10 cellular contexts compared by ENCODE assay signal in genomic region chr11:2777396-2777795, GRCh38.
DNase-seq lines count a peak whose midpoint lies in the region; ATAC-seq, FAIRE-seq and TF ChIP-seq lines count a peak whose summit lies in the region.
"Had no signal": no experiment of that assay in that cellular context is flagged by ENCODE, and none has a peak within 500 bp of the region (broad histone marks: within the 10 kb centered on the region; RNA-seq: fewer than 3 reads in every experiment).

No MANE protein-coding gene starts in this region.

- TF ChIP-seq EP300 in HepG2 (IDR thresholded peaks at IDR 0.05; ENCODE audit: low read depth in 2 of 2, low read length in 2 of 2) (no peak), HepG2 (CRISPR knock-in tag; IDR thresholded peaks at IDR 0.05; ENCODE audit: borderline replicate concordance) (no peak)

- H3K79me2 ChIP-seq in HepG2 (ENCODE audit: insufficient read depth, low read length) = no peaks in the 10 kb centered on the region

- TF ChIP-seq POLR2A in right lobe of liver (IDR thresholded peaks at IDR 0.05) = no peak
- TF ChIP-seq POLR2A in HepG2 (IDR thresholded peaks at IDR 0.05; ENCODE audit: insufficient read depth in 1 of 2, low read depth in 2 of 2, low read length in 2 of 2) = no peak
- no peak for TF ChIP-seq POLR2A in lower leg skin (IDR thresholded peaks at IDR 0.05)

- H3K27ac ChIP-seq in right lobe of liver (no peak overlapping the region), HepG2 (ENCODE audit: extremely low read length, insufficient read depth, low read length) (no peak overlapping the region)

- WGBS in right lobe of liver (ENCODE audit: insufficient coverage, low coverage, low lambda C conversion rate, missing lambda C conversion rate) = 47% methylated on average over 3 of the region's 8 CpGs
- 53% methylated on average over 2 of the region's 8 CpGs for WGBS in HepG2 (ENCODE audit: low lambda C conversion rate)
- 51 to 70% methylated on average over 8 of the region's 8 CpGs for WGBS in lower leg skin, 2 donors

- TF ChIP-seq CTCF in right lobe of liver (IDR thresholded peaks at IDR 0.05) (no peak), HepG2 (CRISPR knock-in tag; IDR thresholded peaks at IDR 0.05) (no peak), chondrocyte (IDR thresholded peaks at IDR 0.05) (no peak), lower leg skin (IDR thresholded peaks at IDR 0.05) (no peak)

- H4K20me1 ChIP-seq in HepG2 (ENCODE audit: insufficient read depth, low read length) = no peaks in the 10 kb centered on the region; the same call in 1 of the 2 replicates

- H3K36me3 ChIP-seq in right lobe of liver = no peaks in the 10 kb centered on the region
- no peaks in the 10 kb centered on the region for H3K36me3 ChIP-seq in HepG2 (replicated peaks in 1 of 2; ENCODE audit: control insufficient read depth in 1 of 2, insufficient read depth in 2 of 2, low read length in 2 of 2)

- POLR2A ChIA-PET in HepG2 (lab: Yijun Ruan, JAX) = interaction anchor here (0.9 kb wide), 1 partner anchor 86 kb away, joined by 3 read pairs; no protein-coding TSS in a partner anchor

- no peak overlapping the region for H3K4me3 ChIP-seq in right lobe of liver
- no peak overlapping the region for H3K4me3 ChIP-seq in HepG2 (replicated peaks in 1 of 3; ENCODE audit: insufficient read depth in 1 of 3, low read depth in 2 of 3, low read length in 3 of 3)
- H3K4me3 ChIP-seq in lower leg skin (ENCODE audit: low read depth, poor library complexity, severe bottlenecking) = no peak overlapping the region

- H3K36me3 Mint-ChIP-seq in chondrocyte (ENCODE audit: low read depth) = no peaks in the 10 kb centered on the region

- H3K4me3 Mint-ChIP-seq in chondrocyte (ENCODE audit: unreplicated experiment) = no peak overlapping the region

- peaks cover 8% of the 10 kb centered on the region for H3K27me3 Mint-ChIP-seq in chondrocyte (ENCODE audit: low read depth)

- H3K9me3 ChIP-seq in right lobe of liver = no peaks in the 10 kb centered on the region
- H3K9me3 ChIP-seq in HepG2 (ENCODE audit: low read length) = no peaks in the 10 kb centered on the region

- H2AFZ ChIP-seq in HepG2 (ENCODE audit: low read length) = no peak overlapping the region

- no peak overlapping the region for H3K9ac ChIP-seq in HepG2 (ENCODE audit: insufficient read depth, low read depth, low read length)

- BruUV-seq in HepG2 (replicated peaks; lab: Mats Ljungman, UMichigan) = no TSS peak

- peak; percentile 14 to 29 (median 28) for DNase-seq in right lobe of liver
- no peak for DNase-seq in HepG2 (ENCODE audit: low spot score)
- peak; percentile 49 for DNase-seq in chondrocyte (ENCODE audit: low spot score)
- DNase-seq in lower leg skin (ENCODE audit: low spot score in 2 of 2) = peak; percentile 12 to 72
- no peak for DNase-seq in DMS53 treated with DMSO at 0.1 percent for 48 hours (lab: John Stamatoyannopoulos, UW; ENCODE audit: unreplicated experiment)
- no peak for DNase-seq in KG1 (lab: John Stamatoyannopoulos, UW)
- DNase-seq in NCI-H2227 treated with DMSO at 0.1 percent for 48 hours (lab: John Stamatoyannopoulos, UW) = no peak
- DNase-seq in stimulated activated CD4-positive, alpha-beta T cell treated with anti-CD3 and anti-CD28 coated beads, Interleukin-15, amount 100 ng/mL, for 24 hours = no peak
- DNase-seq: central memory CD4-positive, alpha-beta T cell had no signal

- TF ChIP-seq RAD21 in HepG2 (CRISPR knock-in tag; IDR thresholded peaks at IDR 0.05) = no peak

- intact Hi-C loops in right lobe of liver (cut with DNase I) (no loop called here), HepG2 (cut with micrococcal nuclease; ENCODE audit: unreplicated experiment) (loop anchor here (5.0 kb wide), 1 partner anchor 45 kb away; no protein-coding TSS in a partner anchor), lower leg skin (cut with DNase I; ENCODE audit: low total_unique reads) (no loop called here)

- no peak for FAIRE-seq in HepG2 (lab: Jason Lieb, UNC)
- FAIRE-seq: GM12891 had no signal

- H3K4me1 ChIP-seq in right lobe of liver (peaks cover 0 to 16% (median 5%) of the 10 kb centered on the region in 4 donors), HepG2 (ENCODE audit: insufficient read depth, low read length) (peaks cover 45% of the 10 kb centered on the region)

- H3K27ac Mint-ChIP-seq in chondrocyte (ENCODE audit: unreplicated experiment) = no peak overlapping the region

- CTCF ChIA-PET in HepG2 (lab: Yijun Ruan, JAX; ENCODE audit: low intra/inter-chr PET ratio, low total read pairs) = no interaction called here

- H3K4me2 ChIP-seq in HepG2 (ENCODE audit: low read depth, low read length) = no peak overlapping the region

- no peak for ATAC-seq in right lobe of liver
- no peak for ATAC-seq in HepG2

- H3K9me3 Mint-ChIP-seq in chondrocyte (ENCODE audit: low read depth) = no peaks in the 10 kb centered on the region

- peaks cover 33% of the 10 kb centered on the region for H3K4me1 Mint-ChIP-seq in chondrocyte (ENCODE audit: low read depth)

- in situ Hi-C loops in HepG2 (cut with HindIII; ENCODE audit: extremely low pct_ligation_motif_present, low pct_unique_long_range_greater_than_20kb) = no loop called here

- H3K27me3 ChIP-seq in right lobe of liver = no peaks in the 10 kb centered on the region
- peaks cover 12 to 97% of the 10 kb centered on the region in 2 experiments; a peak in 4 of 5 replicates for H3K27me3 ChIP-seq in HepG2 (ENCODE audit: control insufficient read depth in 1 of 2, insufficient read depth in 2 of 2, low read length in 2 of 2)

TF ChIP-seq in HepG2, 621 proteins besides CTCF, POLR2A, EP300 and RAD21:
- no peak for TF ChIP-seq ZNF7 (CRISPR knock-in tag; IDR thresholded peaks at IDR 0.05)

Comparison
In these comparisons a context has a peak if more than half of its experiments do, and no peak if none do; other contexts are left out.
1. DNase-seq: peak in right lobe of liver (3 of 3), chondrocyte (single experiment) and lower leg skin (2 of 2); none in HepG2 (single experiment), DMS53 treated with DMSO at 0.1 percent for 48 hours (single experiment), KG1 (single experiment), NCI-H2227 treated with DMSO at 0.1 percent for 48 hours (single experiment) and stimulated activated CD4-positive, alpha-beta T cell treated with anti-CD3 and anti-CD28 coated beads, Interleukin-15, amount 100 ng/mL, for 24 hours (single experiment).